In the genomic region with DNA sequence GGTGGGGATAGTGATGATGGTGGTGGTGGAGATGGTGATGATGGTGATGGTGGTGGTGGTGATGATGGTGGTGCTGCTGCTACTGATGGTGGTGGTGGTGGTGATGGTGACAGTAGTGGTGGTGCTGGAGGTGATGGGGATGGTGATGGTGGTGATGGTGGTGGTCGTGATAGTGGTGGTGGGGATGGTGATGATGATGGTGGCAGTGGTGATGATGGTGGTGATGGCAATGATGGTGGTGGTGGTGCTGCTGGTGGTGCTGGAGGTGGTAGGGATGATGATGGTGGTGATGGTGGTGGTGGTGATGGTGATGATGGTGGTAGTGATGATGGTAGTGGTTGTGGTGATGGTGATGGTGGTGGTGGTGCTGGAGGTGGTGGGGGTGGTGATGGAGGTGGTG, we compare ENCODE assay signal across 20 cellular contexts. TPM values are rescaled to one million over a fixed set of nuclear protein-coding genes. Genes with fewer than 3 reads are reported as not detected.
A peak's percentile ranks its signal among the peaks of the same experiment; 100 is the strongest.
DNase-seq lines count a peak whose midpoint lies in the region; ATAC-seq, FAIRE-seq and TF ChIP-seq lines count a peak whose summit lies in the region.
"Had no signal": no experiment of that assay in that cellular context is flagged by ENCODE, and none has a peak within 500 bp of the region (broad histone marks: within the 10 kb centered on the region; RNA-seq: fewer than 3 reads in every experiment).

No MANE protein-coding gene starts in this region.

- POLR2A ChIA-PET in HepG2 (lab: Yijun Ruan, JAX): no interaction called here

- no peak for FAIRE-seq in HepG2 (lab: Jason Lieb, UNC)
- FAIRE-seq in HTR-8/SVneo (lab: Jason Lieb, UNC): peak; percentile 99
- FAIRE-seq: A204.1, GM12878 had no signal

- H3K27ac ChIP-seq in HepG2 (ENCODE audit: extremely low read length, insufficient read depth, low read length) (no peak overlapping the region), right lobe of liver (no peak overlapping the region), trophoblast cell (ENCODE audit: low read depth, low read length) (no peak overlapping the region), psoas muscle (no peak overlapping the region)
- H3K27ac ChIP-seq: C4-2B, KMS-11 had no signal

- peaks cover 7 to 79% of the 10 kb centered on the region in 2 experiments for H3K27me3 ChIP-seq in HepG2 (ENCODE audit: control insufficient read depth in 1 of 2, insufficient read depth in 2 of 2, low read length in 2 of 2)
- no peaks in the 10 kb centered on the region for H3K27me3 ChIP-seq in right lobe of liver
- H3K27me3 ChIP-seq in trophoblast cell (ENCODE audit: insufficient read depth, low read length): no peaks in the 10 kb centered on the region
- H3K27me3 ChIP-seq in psoas muscle (ENCODE audit: insufficient read depth in 3 of 3, low read length in 2 of 3): peaks cover 0 to 2% (median 0%) of the 10 kb centered on the region in 3 donors

- peaks cover 15% of the 10 kb centered on the region for H3K9me3 Mint-ChIP-seq in activated T-helper 17 cell treated with anti-CD3 and anti-CD28 coated beads, Interleukin-2, amount 50 U/mL, for 72 hours

- in situ Hi-C loops in HepG2 (cut with HindIII; ENCODE audit: extremely low pct_ligation_motif_present, low pct_unique_long_range_greater_than_20kb): no loop called here

- H2BK12ac ChIP-seq in trophoblast cell (ENCODE audit: low read length): no peak overlapping the region

- DNase-seq in HepG2 (ENCODE audit: low spot score) (no peak), right lobe of liver (no peak), HTR-8/SVneo (ENCODE audit: insufficient read length, low spot score) (no peak), trophoblast cell (no peak), psoas muscle (no peak), CD1c-positive myeloid dendritic cell (ENCODE audit: extremely low spot score) (no peak)
- no peak for DNase-seq in activated effector memory CD4-positive, alpha-beta T cell treated with anti-CD3 and anti-CD28 coated beads, Interleukin-2, amount 50 U/mL, for 16 hours
- DNase-seq: ACHN; CD4-positive, alpha-beta memory T cell; DMS153; DMS79; GF-D8; GOT3 had no signal

- WGBS in HepG2 (ENCODE audit: low lambda C conversion rate): 0% methylated on average over 1 of the region's 1 CpG
- 76% methylated on average over 1 of the region's 1 CpG for WGBS in right lobe of liver (ENCODE audit: insufficient coverage, low coverage, low lambda C conversion rate, missing lambda C conversion rate)
- no CpG with 5 or more reads among the region's 1 CpG for WGBS in trophoblast cell (ENCODE audit: extremely low coverage, insufficient coverage, insufficient read length)
- 85 to 100% (median 93%) methylated on average over 1 of the region's 1 CpG for WGBS in psoas muscle, 3 donors

- H2BK5ac ChIP-seq in trophoblast cell (ENCODE audit: low read depth, low read length, poor library complexity): no peak overlapping the region

- peaks cover 20% of the 10 kb centered on the region for H3K4me1 Mint-ChIP-seq in activated T-helper 17 cell treated with anti-CD3 and anti-CD28 coated beads, Interleukin-2, amount 50 U/mL, for 72 hours

- H4K12ac ChIP-seq in trophoblast cell (ENCODE audit: low read depth, low read length): no peak overlapping the region

- no peak for TF ChIP-seq CTCF in HepG2 (CRISPR knock-in tag; IDR thresholded peaks at IDR 0.05)
- no peak for TF ChIP-seq CTCF in right lobe of liver (IDR thresholded peaks at IDR 0.05)
- TF ChIP-seq CTCF in psoas muscle (IDR thresholded peaks at IDR 0.05): no peak

- TF ChIP-seq POLR2A in HepG2 (IDR thresholded peaks at IDR 0.05; ENCODE audit: insufficient read depth in 1 of 2, low read depth in 2 of 2, low read length in 2 of 2) (no peak), right lobe of liver (IDR thresholded peaks at IDR 0.05) (no peak)

- no peak for TF ChIP-seq EP300 in HepG2 (IDR thresholded peaks at IDR 0.05; ENCODE audit: low read depth in 2 of 2, low read length in 2 of 2)
- no peak for TF ChIP-seq EP300 in HepG2 (CRISPR knock-in tag; IDR thresholded peaks at IDR 0.05; ENCODE audit: borderline replicate concordance)

- H3K4ac ChIP-seq in trophoblast cell (ENCODE audit: low read depth, low read length): no peak overlapping the region

- H3K9ac ChIP-seq in HepG2 (ENCODE audit: insufficient read depth, low read depth, low read length) (no peak overlapping the region), trophoblast cell (ENCODE audit: low read length) (no peak overlapping the region)
- H3K9ac ChIP-seq: KMS-11 had no signal

- peaks cover 6% of the 10 kb centered on the region for H3K79me1 ChIP-seq in trophoblast cell (ENCODE audit: low read length)

- no peaks in the 10 kb centered on the region for H3K36me3 Mint-ChIP-seq in activated T-helper 17 cell treated with anti-CD3 and anti-CD28 coated beads, Interleukin-2, amount 50 U/mL, for 72 hours (ENCODE audit: low read depth)

- H2AFZ ChIP-seq in HepG2 (ENCODE audit: low read length) (no peak overlapping the region), trophoblast cell (ENCODE audit: insufficient read depth, low read length, poor library complexity) (no peak overlapping the region)

- H3K23ac ChIP-seq in trophoblast cell (ENCODE audit: low read length): no peak overlapping the region

- H2AK5ac ChIP-seq in trophoblast cell (ENCODE audit: low read length): no peak overlapping the region

- no TSS peak for BruUV-seq in HepG2 (replicated peaks; lab: Mats Ljungman, UMichigan)

- H3K4me3 ChIP-seq in HepG2 (replicated peaks in 1 of 3; ENCODE audit: insufficient read depth in 1 of 3, low read depth in 2 of 3, low read length in 3 of 3) (no peak overlapping the region), right lobe of liver (no peak overlapping the region), trophoblast cell (ENCODE audit: low read depth, low read length) (peak overlapping the region; percentile 38), psoas muscle (no peak overlapping the region)
- H3K4me3 ChIP-seq: GM12878, HAP-1 had no signal

- H4K8ac ChIP-seq in trophoblast cell (ENCODE audit: low read depth, low read length): no peak overlapping the region

- CTCF ChIA-PET in HepG2 (lab: Yijun Ruan, JAX; ENCODE audit: low intra/inter-chr PET ratio, low total read pairs): no interaction called here

- peaks cover 5% of the 10 kb centered on the region for H3K27me3 Mint-ChIP-seq in activated T-helper 17 cell treated with anti-CD3 and anti-CD28 coated beads, Interleukin-2, amount 50 U/mL, for 72 hours

- H3K18ac ChIP-seq in trophoblast cell (ENCODE audit: low read length): no peak overlapping the region

- intact Hi-C loops in HepG2 (cut with micrococcal nuclease; ENCODE audit: unreplicated experiment): no loop called here
- intact Hi-C loops in right lobe of liver (cut with DNase I): no loop called here
- intact Hi-C loops in psoas muscle (cut with DNase I): no loop called here

- no peak overlapping the region for H3K4me3 Mint-ChIP-seq in activated T-helper 17 cell treated with anti-CD3 and anti-CD28 coated beads, Interleukin-2, amount 50 U/mL, for 72 hours
- H3K4me3 Mint-ChIP-seq: CD4-positive, alpha-beta memory T cell had no signal

- H3K36me3 ChIP-seq in HepG2 (replicated peaks in 1 of 2; ENCODE audit: control insufficient read depth in 1 of 2, insufficient read depth in 2 of 2, low read length in 2 of 2): no peaks in the 10 kb centered on the region
- H3K36me3 ChIP-seq in right lobe of liver: no peaks in the 10 kb centered on the region
- no peaks in the 10 kb centered on the region for H3K36me3 ChIP-seq in trophoblast cell (ENCODE audit: control insufficient read depth in 1 of 2, insufficient read depth in 2 of 2, low read length in 2 of 2)
- H3K36me3 ChIP-seq in psoas muscle (ENCODE audit: insufficient read depth in 1 of 2, low read depth in 1 of 2): no peaks in the 10 kb centered on the region
- H3K36me3 ChIP-seq: HAP-1 had no signal

- H3K4me1 ChIP-seq in HepG2 (ENCODE audit: insufficient read depth, low read length) (no peaks in the 10 kb centered on the region), right lobe of liver (no peaks in the 10 kb centered on the region), trophoblast cell (ENCODE audit: control insufficient read depth in 1 of 2, insufficient read depth in 2 of 2, low read length in 2 of 2) (peaks cover 0 to 10% of the 10 kb centered on the region in 2 experiments), psoas muscle (no peaks in the 10 kb centered on the region)
- H3K4me1 ChIP-seq: HAP-1 had no signal

- H3K79me2 ChIP-seq in HepG2 (ENCODE audit: insufficient read depth, low read length) (no peaks in the 10 kb centered on the region), trophoblast cell (ENCODE audit: control insufficient read depth, insufficient read depth, low read length, poor library complexity) (no peaks in the 10 kb centered on the region)

- TF ChIP-seq RAD21 in HepG2 (CRISPR knock-in tag; IDR thresholded peaks at IDR 0.05): no peak

- H4K20me1 ChIP-seq in HepG2 (ENCODE audit: insufficient read depth, low read length): no peaks in the 10 kb centered on the region

- ATAC-seq in HepG2 (no peak), right lobe of liver (no peak), psoas muscle (no peak)
- no peak for ATAC-seq in activated T-helper 17 cell treated with anti-CD3 and anti-CD28 coated beads, Interleukin-2, amount 50 U/mL, for 72 hours (replicated peaks)
- ATAC-seq: GM12878 had no signal

- H3K14ac ChIP-seq in trophoblast cell (ENCODE audit: low read length): no peak overlapping the region

- H3K27ac Mint-ChIP-seq in activated T-helper 17 cell treated with anti-CD3 and anti-CD28 coated beads, Interleukin-2, amount 50 U/mL, for 72 hours: peak overlapping the region; percentile 14

- no peaks in the 10 kb centered on the region for H3K9me3 ChIP-seq in HepG2 (ENCODE audit: low read length)
- H3K9me3 ChIP-seq in right lobe of liver: no peaks in the 10 kb centered on the region
- H3K9me3 ChIP-seq in trophoblast cell (ENCODE audit: insufficient read depth, low read depth, low read length): peaks cover 7% of the 10 kb centered on the region
- no peaks in the 10 kb centered on the region for H3K9me3 ChIP-seq in psoas muscle
- H3K9me3 ChIP-seq: HAP-1 had no signal

- H3K4me2 ChIP-seq in HepG2 (ENCODE audit: low read depth, low read length) (no peak overlapping the region), trophoblast cell (ENCODE audit: low read length) (no peak overlapping the region)
- H3K4me2 ChIP-seq: KMS-11 had no signal

- no peak overlapping the region for H2BK120ac ChIP-seq in trophoblast cell (ENCODE audit: insufficient read depth, low read length, poor library complexity)

- no peak overlapping the region for H4K91ac ChIP-seq in trophoblast cell (ENCODE audit: low read depth, low read length)

RNA-seq across cellular contexts. Expression of a gene that starts 21.3 kb away (rescaled TPM):
- total RNA-seq in HepG2 (2016; rRNA removed; fragmentation: Illumina TruSeq; extraction: Trizol) (not detected in 2 replicates), right lobe of liver (not detected), psoas muscle (not detected)
- total RNA-seq in HepG2 (2016; cell fraction: cytosol; rRNA removed; fragmentation: Illumina TruSeq; extraction: Trizol; ENCODE audit: low read depth): not detected in 2 replicates
- not detected in 2 replicates for total RNA-seq in HepG2 (2016; cell fraction: insoluble cytoplasmic fraction; rRNA removed; fragmentation: Illumina TruSeq; extraction: Trizol)
- total RNA-seq in HepG2 (2016; cell fraction: membrane; rRNA removed; fragmentation: Illumina TruSeq; extraction: Trizol): not detected in 2 replicates
- not detected in 2 replicates for total RNA-seq in HepG2 (2016; cell fraction: nucleus; rRNA removed; fragmentation: Illumina TruSeq; extraction: Trizol)
- polyA plus RNA-seq in HepG2 (2011; rRNA removed) (not detected in 2 replicates), psoas muscle (not detected)
- polyA plus RNA-seq in HepG2 (2011; cell fraction: cytosol; rRNA removed): not detected in 2 replicates
- not detected in 2 replicates for polyA plus RNA-seq in HepG2 (2011; cell fraction: nucleus; rRNA removed)
- not detected in 2 replicates for polyA plus RNA-seq in HepG2 (2012)
- not detected in 2 replicates for polyA plus RNA-seq in HepG2 (2016; cell fraction: cytosol; fragmentation: Illumina TruSeq; extraction: Trizol; ENCODE audit: low read depth)
- not detected in 2 replicates for polyA plus RNA-seq in HepG2 (2016; cell fraction: insoluble cytoplasmic fraction; fragmentation: Illumina TruSeq; extraction: Trizol; ENCODE audit: low read depth)
- polyA plus RNA-seq in HepG2 (2016; cell fraction: membrane; fragmentation: Illumina TruSeq; extraction: Trizol; ENCODE audit: low read depth): not detected in 2 replicates
- polyA plus RNA-seq in HepG2 (2016; cell fraction: nucleus; fragmentation: Illumina TruSeq; extraction: Trizol; ENCODE audit: insufficient read depth, low read depth): not detected in 2 replicates
- polyA minus RNA-seq in HepG2 (2011; rRNA and poly(A)+ RNA removed; ENCODE audit: low replicate concordance): not detected in 2 replicates
- not detected in 2 replicates for polyA minus RNA-seq in HepG2 (2011; cell fraction: cytosol; rRNA and poly(A)+ RNA removed)
- not detected in 2 replicates for polyA minus RNA-seq in HepG2 (2011; cell fraction: nucleus; rRNA and poly(A)+ RNA removed)
- total RNA-seq in activated T-helper 17 cell treated with anti-CD3 and anti-CD28 coated beads, Interleukin-2, amount 50 U/mL, for 72 hours: not detected
- not detected in 2 replicates for polyA plus RNA-seq in trophoblast cell (2013)
- total RNA-seq: CD4-positive, alpha-beta memory T cell; GM12878 had no signal
- polyA plus RNA-seq: BJ; CD4-positive, alpha-beta memory T cell; GM12878 had no signal

RNA-seq across cellular contexts. Expression of a gene that starts 47.6 kb away (rescaled TPM):
- total RNA-seq in HepG2 (2016; rRNA removed; fragmentation: Illumina TruSeq; extraction: Trizol): 4.7 and 6.2 TPM in 2 replicates
- total RNA-seq in HepG2 (2016; cell fraction: cytosol; rRNA removed; fragmentation: Illumina TruSeq; extraction: Trizol; ENCODE audit: low read depth): 1.6 and 1.7 TPM in 2 replicates
- total RNA-seq in HepG2 (2016; cell fraction: insoluble cytoplasmic fraction; rRNA removed; fragmentation: Illumina TruSeq; extraction: Trizol): 3.4 and 6.3 TPM in 2 replicates
- 4.7 and 5.3 TPM in 2 replicates for total RNA-seq in HepG2 (2016; cell fraction: membrane; rRNA removed; fragmentation: Illumina TruSeq; extraction: Trizol)
- 5.3 and 7.2 TPM in 2 replicates for total RNA-seq in HepG2 (2016; cell fraction: nucleus; rRNA removed; fragmentation: Illumina TruSeq; extraction: Trizol)
- 3.4 and 3.5 TPM in 2 replicates for polyA plus RNA-seq in HepG2 (2011; rRNA removed)
- polyA plus RNA-seq in HepG2 (2011; cell fraction: cytosol; rRNA removed): 2.0 and 3.5 TPM in 2 replicates
- polyA plus RNA-seq in HepG2 (2011; cell fraction: nucleus; rRNA removed): 9.7 and 17.3 TPM in 2 replicates
- 2.2 and 2.3 TPM in 2 replicates for polyA plus RNA-seq in HepG2 (2012)
- 1.4 and 2.2 TPM in 2 replicates for polyA plus RNA-seq in HepG2 (2016; cell fraction: cytosol; fragmentation: Illumina TruSeq; extraction: Trizol; ENCODE audit: low read depth)
- 9.5 and 11.1 TPM in 2 replicates for polyA plus RNA-seq in HepG2 (2016; cell fraction: insoluble cytoplasmic fraction; fragmentation: Illumina TruSeq; extraction: Trizol; ENCODE audit: low read depth)
- polyA plus RNA-seq in HepG2 (2016; cell fraction: membrane; fragmentation: Illumina TruSeq; extraction: Trizol; ENCODE audit: low read depth): 4.3 and 4.5 TPM in 2 replicates
- polyA plus RNA-seq in HepG2 (2016; cell fraction: nucleus; fragmentation: Illumina TruSeq; extraction: Trizol; ENCODE audit: insufficient read depth, low read depth): 16.4 and 19.9 TPM in 2 replicates
- 4.7 and 24.9 TPM in 2 replicates for polyA minus RNA-seq in HepG2 (2011; rRNA and poly(A)+ RNA removed; ENCODE audit: low replicate concordance)
- 3.4 and 3.9 TPM in 2 replicates for polyA minus RNA-seq in HepG2 (2011; cell fraction: cytosol; rRNA and poly(A)+ RNA removed)
- 1.2 and 5.0 TPM in 2 replicates for polyA minus RNA-seq in HepG2 (2011; cell fraction: nucleus; rRNA and poly(A)+ RNA removed)
- total RNA-seq in right lobe of liver: 1 to 10 TPM in 2 of 6 experiments, under 1 TPM in 4; 0.60 to 1.3 (median 0.76) TPM
- total RNA-seq in activated T-helper 17 cell treated with anti-CD3 and anti-CD28 coated beads, Interleukin-2, amount 50 U/mL, for 72 hours: 1 to 10 TPM in 1 of 2 donors, under 1 TPM in 1; 0.17 to 1.1 TPM
- 467 and 505 TPM in 2 replicates for polyA plus RNA-seq in trophoblast cell (2013)
- 1 to 10 TPM; 5.4 to 8.8 (median 7.1) TPM for total RNA-seq in psoas muscle
- polyA plus RNA-seq in psoas muscle: 1 to 10 TPM; 4.2 to 7.4 (median 6.5) TPM
- total RNA-seq: CD4-positive, alpha-beta memory T cell had no signal
- polyA plus RNA-seq: CD4-positive, alpha-beta memory T cell; GM12878 had no signal
